ENCODE assay signal across 1 cellular context in genomic region chr19:15180451-15181390, GRCh38.
TF ChIP-seq lines count a peak whose summit lies in the region.

No MANE protein-coding gene starts in this region.

TF ChIP-seq in HepG2, 621 proteins besides CTCF, POLR2A, EP300 and RAD21 (continued from another document and continues in another):
- TF ChIP-seq ZNF362 (CRISPR knock-in tag; IDR thresholded peaks at IDR 0.05; ENCODE audit: borderline replicate concordance) (peak; percentile 41; the same call in 1 of the 2 replicates), RFXAP (CRISPR knock-in tag; IDR thresholded peaks at IDR 0.05; ENCODE audit: borderline replicate concordance) (0 out of 2 replicates have a peak, but pooled peaks have one; percentile 27), MXD1 (CRISPR knock-in tag; IDR thresholded peaks at IDR 0.05) (no peak), E2F1 (CRISPR knock-in tag; IDR thresholded peaks at IDR 0.05) (no peak), ZNF275 (CRISPR knock-in tag; IDR thresholded peaks at IDR 0.05; ENCODE audit: borderline replicate concordance) (0 out of 2 replicates have a peak, but pooled peaks have one; percentile 44), PHF8 (CRISPR knock-in tag; IDR thresholded peaks at IDR 0.05) (peak; percentile 62; the same call in 1 of the 2 replicates), REST (IDR thresholded peaks at IDR 0.05; ENCODE audit: borderline replicate concordance in 1 of 2, low read depth in 1 of 2, low read length in 2 of 2) (no peak), THRA (CRISPR knock-in tag; IDR thresholded peaks at IDR 0.05; ENCODE audit: borderline replicate concordance) (no peak), CEBPZ (IDR thresholded peaks at IDR 0.05; ENCODE audit: low read length) (no peak), ETV6 (CRISPR knock-in tag; conservative IDR thresholded peaks at IDR 0.05) (no peak), ZNF687 (CRISPR knock-in tag; IDR thresholded peaks at IDR 0.05) (peak; percentile 84), GABPB1 (CRISPR knock-in tag; IDR thresholded peaks at IDR 0.05) (peak; percentile 79), ATF3 (CRISPR knock-in tag; IDR thresholded peaks at IDR 0.05) (no peak), ZNF101 (CRISPR knock-in tag; IDR thresholded peaks at IDR 0.05; ENCODE audit: borderline replicate concordance, low read depth) (no peak), ELF1 (CRISPR knock-in tag; IDR thresholded peaks at IDR 0.05) (peak; percentile 51; the same call in 1 of the 2 replicates), CREBL2 (CRISPR knock-in tag; IDR thresholded peaks at IDR 0.05; ENCODE audit: borderline replicate concordance) (no peak), HMGXB4 (CRISPR knock-in tag; IDR thresholded peaks at IDR 0.05; ENCODE audit: borderline replicate concordance in 1 of 2, low read depth in 1 of 2) (peak in 1 of 2 experiments; percentile 49; a peak in 1 of 4 replicates), HMGA1 (CRISPR knock-in tag; conservative IDR thresholded peaks at IDR 0.05) (no peak), SPEN (CRISPR knock-in tag; IDR thresholded peaks at IDR 0.05; ENCODE audit: low read depth) (peak; percentile 45; the same call in 1 of the 2 replicates), SETDB1 (CRISPR knock-in tag; IDR thresholded peaks at IDR 0.05; ENCODE audit: borderline replicate concordance) (no peak), CENPT (CRISPR knock-in tag; IDR thresholded peaks at IDR 0.05; ENCODE audit: low read depth) (no peak), PAWR (CRISPR knock-in tag; IDR thresholded peaks at IDR 0.05; ENCODE audit: borderline replicate concordance) (0 out of 2 replicates have a peak, but pooled peaks have one; percentile 21), MIXL1 (CRISPR knock-in tag; IDR thresholded peaks at IDR 0.05) (no peak), ZNF180 (CRISPR knock-in tag; IDR thresholded peaks at IDR 0.05; ENCODE audit: borderline replicate concordance, low read depth) (no peak), MTA1 (CRISPR knock-in tag; IDR thresholded peaks at IDR 0.05; ENCODE audit: borderline replicate concordance) (peak; percentile 30; the same call in 1 of the 2 replicates), HES4 (CRISPR knock-in tag; IDR thresholded peaks at IDR 0.05; ENCODE audit: borderline replicate concordance) (0 out of 2 replicates have a peak, but pooled peaks have one; percentile 51), DMTF1 (CRISPR knock-in tag; IDR thresholded peaks at IDR 0.05) (no peak), MIER3 (CRISPR knock-in tag; IDR thresholded peaks at IDR 0.05; ENCODE audit: borderline replicate concordance) (no peak)
